ENCODE assay signal across 13 cellular contexts in genomic region chr2:127645395-127646291, GRCh38. TPM values are rescaled to one million over a fixed set of nuclear protein-coding genes. Genes with fewer than 3 reads are reported as not detected.
DNase-seq lines count a peak whose midpoint lies in the region; ATAC-seq, FAIRE-seq and TF ChIP-seq lines count a peak whose summit lies in the region.
"Had no signal": no experiment of that assay in that cellular context is flagged by ENCODE, and none has a peak within 500 bp of the region (broad histone marks: within the 10 kb centered on the region; RNA-seq: fewer than 3 reads in every experiment).

Gene GPR17 (plus strand): TSS chr2:127646153. CDS start chr2:127650736, 4,583 bp downstream.

- H3K4me3 ChIP-seq in ACC112 (ENCODE audit: low read depth, low read length) = no peak within 1 kb of the TSS
- no peak within 1 kb of the TSS for H3K4me3 ChIP-seq in right cardiac atrium (ENCODE audit: low read length)
- H3K4me3 ChIP-seq in ovary = no peak within 1 kb of the TSS

- H3K4me3 Mint-ChIP-seq in T-cell = no peak within 1 kb of the TSS

- TF ChIP-seq EP300 in ovary (IDR thresholded peaks at IDR 0.05) = no peak

- H3K27me3 ChIP-seq in ACC112 (ENCODE audit: insufficient read depth, low read length) (no peaks in the 10 kb centered on the region), right cardiac atrium (ENCODE audit: control insufficient read depth, insufficient read depth) (no peaks in the 10 kb centered on the region), ovary (no peaks in the 10 kb centered on the region)

- TF ChIP-seq CTCF in D721Med (IDR thresholded peaks at IDR 0.05; ENCODE audit: insufficient read depth, missing control alignments) = no peak
- TF ChIP-seq CTCF in ovary (IDR thresholded peaks at IDR 0.05) = no peak

- H3K9me3 Mint-ChIP-seq in T-cell = no peaks in the 10 kb centered on the region

- H3K27ac ChIP-seq in ACC112 (ENCODE audit: low read depth, low read length) = no peak within 1 kb of the TSS
- peak within 1 kb of the TSS; percentile 28 for H3K27ac ChIP-seq in right cardiac atrium (ENCODE audit: low read length)
- H3K27ac ChIP-seq in ovary = no peak within 1 kb of the TSS

- TF ChIP-seq POLR2A in ovary (IDR thresholded peaks at IDR 0.05) (no peak), GM12891 (IDR thresholded peaks at IDR 0.05; ENCODE audit: low read depth, low read length) (no peak)

- POLR2A ChIA-PET in T-cell (lab: Charles Lee) = interaction anchor here in 1 of 2 donors (0.6 kb wide), 1 partner anchor 52 kb away, joined by 3 read pairs; no protein-coding TSS in a partner anchor

- peak within 1 kb of the TSS; percentile 62 to 84 for H3K27ac Mint-ChIP-seq in T-cell

- H3K9me3 ChIP-seq in right cardiac atrium (ENCODE audit: control insufficient read depth, low read length) (no peaks in the 10 kb centered on the region), ovary (no peaks in the 10 kb centered on the region)

- 85% methylated on average over 37 of the region's 37 CpGs for WGBS in right cardiac atrium
- 84 to 87% (median 86%) methylated on average over 37 of the region's 37 CpGs for WGBS in ovary, 3 donors

- H3K27me3 Mint-ChIP-seq in T-cell = no peaks in the 10 kb centered on the region

- H3K36me3 ChIP-seq in ACC112 (ENCODE audit: insufficient read depth, low read length) (no peaks in the 10 kb centered on the region), ovary (no peaks in the 10 kb centered on the region)

- intact Hi-C loops in right cardiac atrium (cut with DNase I) = no loop called here
- intact Hi-C loops in posterior vena cava (cut with DNase I) = loop anchor here in 1 of 2 donors (5.0 kb wide), 1 partner anchor 52 kb away; no protein-coding TSS in a partner anchor
- intact Hi-C loops in ovary (cut with DNase I) = loop anchor here in 1 of 4 donors (10.0 kb wide), 1 partner anchor 111 kb away; the partner anchor contains the start of gene MYO7B

- H2AFZ ChIP-seq in ACC112 (ENCODE audit: low read length, unreplicated experiment) = peak within 1 kb of the TSS; percentile 65

- no peaks in the 10 kb centered on the region for H3K36me3 Mint-ChIP-seq in T-cell

- DNase-seq in T-cell (no peak), right cardiac atrium (peak; percentile 16 to 60 (median 51)), posterior vena cava (ENCODE audit: low spot score) (peak; percentile 77), D721Med (ENCODE audit: insufficient read length, low spot score) (no peak), ovary (no peak), GM12891 (ENCODE audit: insufficient read length, low spot score) (no peak), DMS79 treated with DMSO at 0.1 percent for 48 hours (lab: John Stamatoyannopoulos, UW) (no peak)
- DNase-seq: kidney glomerular epithelial cell, NCI-H2081 had no signal

- H3K4me1 ChIP-seq in ACC112 (ENCODE audit: control insufficient read depth, insufficient read depth, low read length, unreplicated experiment) = peaks cover 20% of the 10 kb centered on the region
- H3K4me1 ChIP-seq in right cardiac atrium (ENCODE audit: control insufficient read depth, insufficient read depth, low read length) = peaks cover 19% of the 10 kb centered on the region
- H3K4me1 ChIP-seq in ovary (ENCODE audit: insufficient read depth) = no peaks in the 10 kb centered on the region

- ATAC-seq in T-cell (replicated peaks in 1 of 4) (no peak), right cardiac atrium (no peak)
- ATAC-seq: sciatic nerve had no signal

- FAIRE-seq in D721Med (lab: Jason Lieb, UNC) (no peak), GM12891 (lab: Jason Lieb, UNC) (no peak)
- FAIRE-seq: G401.6, RCC 7860 had no signal

- peaks cover 28 to 45% (median 39%) of the 10 kb centered on the region in 3 donors for H3K4me1 Mint-ChIP-seq in T-cell

- CTCF ChIA-PET in T-cell (lab: Charles Lee) = interaction anchor here in 1 of 2 donors (0.5 to 1.8 kb wide), 2 partner anchors 22 to 55 kb away, joined by 5 to 9 read pairs; no protein-coding TSS in a partner anchor

- H3K79me2 ChIP-seq in ACC112 (ENCODE audit: control insufficient read depth, insufficient read depth, low read length, unreplicated experiment) = no peaks in the 10 kb centered on the region

TF ChIP-seq in GM12891, 5 proteins besides CTCF, POLR2A, EP300 and RAD21:
- TF ChIP-seq TAF1 (IDR thresholded peaks at IDR 0.05; ENCODE audit: low read depth, low read length) (no peak), PAX5 (IDR thresholded peaks at IDR 0.05; ENCODE audit: insufficient read depth, low read length, severe bottlenecking) (no peak), POLR2AphosphoS5 (IDR thresholded peaks at IDR 0.05; ENCODE audit: low read depth, low read length) (no peak), POU2F2 (IDR thresholded peaks at IDR 0.05; ENCODE audit: low read depth, low read length) (no peak), SPI1 (IDR thresholded peaks at IDR 0.05; ENCODE audit: low read depth, low read length) (no peak)

RNA-seq across cellular contexts. Expression of gene GPR17, which starts in this region (rescaled TPM):
- total RNA-seq in T-cell (not detected), right cardiac atrium (under 1 TPM in 2 of 4 donors, not detected in 2; 0.31 to 0.40 TPM), posterior vena cava (under 1 TPM in 1 of 2 donors, not detected in 1; 0.10 TPM), ovary (not detected)
- polyA plus RNA-seq in right cardiac atrium (4.0 TPM), ovary (under 1 TPM in 1 of 2 donors, not detected in 1; 0.18 TPM)
- polyA plus RNA-seq in GM12891 (2012; ENCODE audit: low read depth, missing spikeins) = not detected

Comparison
In these comparisons a context has a peak if more than half of its experiments do, and no peak if none do; other contexts are left out.
1. Peak in DNase-seq in posterior vena cava; RNA of the gene not detected or under 1 TPM.
2. DNase-seq: peak in right cardiac atrium (3 of 3); none in T-cell (0 of 34), D721Med (single experiment), ovary (0 of 5), GM12891 (single experiment) and DMS79 treated with DMSO at 0.1 percent for 48 hours (single experiment).